In the genomic region with DNA sequence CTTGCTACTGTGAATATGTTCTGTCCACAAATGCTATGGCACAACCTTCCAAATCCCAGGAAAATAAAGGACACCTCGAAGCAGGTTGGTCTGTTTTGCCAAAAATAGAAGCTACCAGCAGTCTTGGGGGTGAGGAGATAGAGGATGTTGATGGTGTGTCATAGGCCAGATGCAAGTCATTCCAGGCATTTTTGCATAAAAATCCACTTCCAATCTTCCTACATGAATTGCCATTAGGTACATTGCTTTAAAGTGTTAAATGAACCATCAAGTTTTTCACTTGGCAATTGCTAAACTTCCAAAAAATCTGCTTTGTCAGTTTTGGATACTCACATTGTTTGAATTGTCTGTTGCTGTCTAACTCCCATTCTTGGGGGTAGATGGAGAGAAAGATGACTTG, we compare ENCODE assay signal across 1 cellular context.
A peak's percentile ranks its signal among the peaks of the same experiment; 100 is the strongest.
TF ChIP-seq lines count a peak whose summit lies in the region.

No MANE protein-coding gene starts in this region.

TF ChIP-seq in H1, 55 proteins besides CTCF, POLR2A, EP300 and RAD21:
- TF ChIP-seq RFX5 (IDR thresholded peaks at IDR 0.05; ENCODE audit: borderline replicate concordance, low read depth, low read length) (no peak), TEAD4 (IDR thresholded peaks at IDR 0.05; ENCODE audit: low read depth, low read length) (peak; percentile 58; the same call in 1 of the 2 replicates)
